In genomic region chr17:61836266-61837174, GRCh38 we compare ENCODE assay signal across 6 cellular contexts.
"Had no signal": no experiment of that assay in that cellular context is flagged by ENCODE, and none has a peak within 500 bp of the region (broad histone marks: within the 10 kb centered on the region; RNA-seq: fewer than 3 reads in every experiment).

No MANE protein-coding gene starts in this region.

- H3K27ac ChIP-seq: brain microvascular endothelial cell, cardiac muscle cell, KMS-11, VCaP had no signal

- H3K27me3 ChIP-seq: brain microvascular endothelial cell, cardiac muscle cell had no signal

- H3K4me2 ChIP-seq: KMS-11 had no signal

- H3K36me3 ChIP-seq: brain microvascular endothelial cell, cardiac muscle cell had no signal

- DNase-seq: activated CD4-positive, alpha-beta T cell treated with anti-CD3 and anti-CD28 coated beads for 1 hour; NCI-H2029 treated with DMSO at 0.1 percent for 48 hours had no signal

- H3K4me3 ChIP-seq: cardiac muscle cell had no signal

- H3K9ac ChIP-seq: KMS-11 had no signal
